In genomic region chr6:3119040-3119723, GRCh38 we compare ENCODE assay signal across 8 cellular contexts. TPM values are rescaled to one million over a fixed set of nuclear protein-coding genes. Genes with fewer than 3 reads are reported as not detected.
DNase-seq lines count a peak whose midpoint lies in the region; ATAC-seq and TF ChIP-seq lines count a peak whose summit lies in the region.

No MANE protein-coding gene starts in this region.

- H3K27me3 ChIP-seq in left ventricle myocardium inferior (ENCODE audit: low read depth) = no peaks in the 10 kb centered on the region

- peak overlapping the region; percentile 96 for H3K4me3 ChIP-seq in left ventricle myocardium inferior

- no peak for TF ChIP-seq CTCF in left ventricle myocardium inferior (IDR thresholded peaks at IDR 0.05; ENCODE audit: borderline replicate concordance)

- peaks cover 14% of the 10 kb centered on the region for H3K4me1 Mint-ChIP-seq in activated T-helper 17 cell treated with anti-CD3 and anti-CD28 coated beads, Interleukin-2, amount 50 U/mL, for 72 hours

- no peaks in the 10 kb centered on the region for H3K27me3 Mint-ChIP-seq in activated T-helper 17 cell treated with anti-CD3 and anti-CD28 coated beads, Interleukin-2, amount 50 U/mL, for 72 hours

- peak overlapping the region; percentile 82 for H3K4me3 Mint-ChIP-seq in activated T-helper 17 cell treated with anti-CD3 and anti-CD28 coated beads, Interleukin-2, amount 50 U/mL, for 72 hours

- intact Hi-C loops in left ventricle myocardium inferior (cut with micrococcal nuclease) = no loop called here

- H3K36me3 Mint-ChIP-seq in activated T-helper 17 cell treated with anti-CD3 and anti-CD28 coated beads, Interleukin-2, amount 50 U/mL, for 72 hours (ENCODE audit: low read depth) = peaks cover 10% of the 10 kb centered on the region

- ATAC-seq in GM19467 (IDR thresholded peaks at IDR 0.05; ENCODE audit: unreplicated experiment) (peak; percentile 18), HG03565 (IDR thresholded peaks at IDR 0.05; ENCODE audit: unreplicated experiment) (peak; percentile 13)
- ATAC-seq in activated T-helper 17 cell treated with anti-CD3 and anti-CD28 coated beads, Interleukin-2, amount 50 U/mL, for 72 hours (replicated peaks) = peak; percentile 27

- H3K27ac ChIP-seq in left ventricle myocardium inferior (replicated peaks) = peak overlapping the region; percentile 93

- peak overlapping the region; percentile 39 for H3K27ac Mint-ChIP-seq in activated T-helper 17 cell treated with anti-CD3 and anti-CD28 coated beads, Interleukin-2, amount 50 U/mL, for 72 hours

- peak; percentile 32 for DNase-seq in DMS79 treated with DMSO at 0.1 percent for 48 hours (lab: John Stamatoyannopoulos, UW)
- no peak for DNase-seq in left ventricle myocardium inferior
- peak; percentile 32 for DNase-seq in renal cortical epithelial cell (ENCODE audit: low read depth)
- DNase-seq in NCI-H345 (lab: John Stamatoyannopoulos, UW) = no peak
- no peak for DNase-seq in GM19238 (ENCODE audit: insufficient read length, low spot score)

- H3K9me3 ChIP-seq in left ventricle myocardium inferior (replicated peaks) = no peaks in the 10 kb centered on the region

- peaks cover 21% of the 10 kb centered on the region for H3K4me1 ChIP-seq in left ventricle myocardium inferior

- peaks cover 14% of the 10 kb centered on the region for H3K36me3 ChIP-seq in left ventricle myocardium inferior

- no peaks in the 10 kb centered on the region for H3K9me3 Mint-ChIP-seq in activated T-helper 17 cell treated with anti-CD3 and anti-CD28 coated beads, Interleukin-2, amount 50 U/mL, for 72 hours

RNA-seq across cellular contexts. Expression of gene BPHL, which starts 0.7 kb away (rescaled TPM):
- 1 to 10 TPM; 9.1 to 9.2 TPM for total RNA-seq in activated T-helper 17 cell treated with anti-CD3 and anti-CD28 coated beads, Interleukin-2, amount 50 U/mL, for 72 hours
- total RNA-seq in left ventricle myocardium inferior (15.5 TPM), renal cortical epithelial cell (23.9 and 31.1 TPM in 2 replicates)

RNA-seq across cellular contexts. Expression of gene TUBB2A, which starts 38.2 kb away (rescaled TPM):
- 1 to 10 TPM; 2.8 to 6.0 TPM for total RNA-seq in activated T-helper 17 cell treated with anti-CD3 and anti-CD28 coated beads, Interleukin-2, amount 50 U/mL, for 72 hours
- 13.9 TPM for total RNA-seq in left ventricle myocardium inferior
- 75.8 and 193 TPM in 2 replicates for total RNA-seq in renal cortical epithelial cell

RNA-seq across cellular contexts. Expression of gene RIPK1, which starts 50.9 kb away (rescaled TPM):
- 10 to 100 TPM; 17.5 to 18.2 TPM for total RNA-seq in activated T-helper 17 cell treated with anti-CD3 and anti-CD28 coated beads, Interleukin-2, amount 50 U/mL, for 72 hours
- total RNA-seq in left ventricle myocardium inferior = 6.2 TPM
- total RNA-seq in renal cortical epithelial cell = 30.0 and 48.9 TPM in 2 replicates

Comparison
In these comparisons a context has a peak if more than half of its experiments do, and no peak if none do; other contexts are left out.
1. DNase-seq: peak in DMS79 treated with DMSO at 0.1 percent for 48 hours (single experiment) and renal cortical epithelial cell (single experiment); none in left ventricle myocardium inferior (single experiment), NCI-H345 (single experiment) and GM19238 (single experiment).
2. Peak in every context shown above with its lines, with median percentiles within 50 percentile points of each other: ATAC-seq.